Comparison of ENCODE assay signal across 16 cellular contexts in genomic region chr6:36590237-36590636, GRCh38. TPM values are rescaled to one million over a fixed set of nuclear protein-coding genes. Genes with fewer than 3 reads are reported as not detected.
DNase-seq lines count a peak whose midpoint lies in the region; ATAC-seq, FAIRE-seq and TF ChIP-seq lines count a peak whose summit lies in the region.
"Had no signal": no experiment of that assay in that cellular context is flagged by ENCODE, and none has a peak within 500 bp of the region (broad histone marks: within the 10 kb centered on the region; RNA-seq: fewer than 3 reads in every experiment).

No MANE protein-coding gene starts in this region.

- dilution Hi-C loops in keratinocyte (cut with MboI; ENCODE audit: extremely low pct_ligation_motif_present, low sequenced_read_pairs) = no loop called here

- no peak overlapping the region for H3K27ac Mint-ChIP-seq in activated CD4-positive, alpha-beta T cell treated with anti-CD3 and anti-CD28 coated beads for 36 hours
- no peak overlapping the region for H3K27ac Mint-ChIP-seq in activated CD4-positive, alpha-beta memory T cell treated with anti-CD3 and anti-CD28 coated beads, Interleukin-2, amount 10 ng/mL, durations not matched to agents 7 days and 5 days
- H3K27ac Mint-ChIP-seq: activated naive CD4-positive, alpha-beta T cell treated with anti-CD3 and anti-CD28 coated beads, Interleukin-2, amount 50 U/mL, for 72 hours had no signal

- peak overlapping the region; percentile 39 for H3K4me2 ChIP-seq in keratinocyte (ENCODE audit: control insufficient read depth, extremely low read depth, insufficient read depth, low read depth, low read length)

- peak overlapping the region; percentile 9 for H3K27ac ChIP-seq in keratinocyte (ENCODE audit: control insufficient read depth, insufficient read depth, low read length)
- H3K27ac ChIP-seq: left lung, Peyer's patch, tibial artery had no signal

- CTCF ChIA-PET in activated CD4-positive, alpha-beta T cell treated with anti-CD3 and anti-CD28 coated beads for 36 hours (lab: Charles Lee) = interaction anchor here (1.1 to 1.5 kb wide), 2 partner anchors 8 to 25 kb away, joined by 3 read pairs; no protein-coding TSS in a partner anchor
- CTCF ChIA-PET in activated CD4-positive, alpha-beta memory T cell treated with anti-CD3 and anti-CD28 coated beads, Interleukin-2, amount 10 ng/mL, durations not matched to agents 7 days and 5 days (lab: Charles Lee) = no interaction called here

- no peaks in the 10 kb centered on the region for H3K9me3 Mint-ChIP-seq in activated CD4-positive, alpha-beta T cell treated with anti-CD3 and anti-CD28 coated beads for 36 hours (ENCODE audit: low read depth)
- H3K9me3 Mint-ChIP-seq in activated CD4-positive, alpha-beta memory T cell treated with anti-CD3 and anti-CD28 coated beads, Interleukin-2, amount 10 ng/mL, durations not matched to agents 7 days and 5 days = no peaks in the 10 kb centered on the region
- H3K9me3 Mint-ChIP-seq: activated CD4-positive, alpha-beta T cell treated with anti-CD3 and anti-CD28 coated beads, Interleukin-2, amount 10 ng/mL, durations not matched to agents 7 days and 5 days; activated naive CD4-positive, alpha-beta T cell treated with anti-CD3 and anti-CD28 coated beads, Interleukin-2, amount 50 U/mL, for 72 hours had no signal

- no peaks in the 10 kb centered on the region for H3K9me1 ChIP-seq in keratinocyte (ENCODE audit: control insufficient read depth, extremely low read depth, insufficient read depth, low read length)

- POLR2A ChIA-PET in activated CD4-positive, alpha-beta T cell treated with anti-CD3 and anti-CD28 coated beads for 36 hours (lab: Charles Lee) = no interaction called here
- POLR2A ChIA-PET in activated CD4-positive, alpha-beta memory T cell treated with anti-CD3 and anti-CD28 coated beads, Interleukin-2, amount 10 ng/mL, durations not matched to agents 7 days and 5 days (lab: Charles Lee) = no interaction called here

- peak; percentile 65 for FAIRE-seq in keratinocyte (lab: Jason Lieb, UNC)
- FAIRE-seq: GM12891 had no signal

- peaks cover 12% of the 10 kb centered on the region for H3K36me3 Mint-ChIP-seq in activated CD4-positive, alpha-beta T cell treated with anti-CD3 and anti-CD28 coated beads for 36 hours (ENCODE audit: low read depth)
- peaks cover 12% of the 10 kb centered on the region for H3K36me3 Mint-ChIP-seq in activated CD4-positive, alpha-beta memory T cell treated with anti-CD3 and anti-CD28 coated beads, Interleukin-2, amount 10 ng/mL, durations not matched to agents 7 days and 5 days (ENCODE audit: low read depth)

- H3K4me1 ChIP-seq in keratinocyte (ENCODE audit: control insufficient read depth, extremely low read depth, insufficient read depth, low read length) = peaks cover 17% of the 10 kb centered on the region

- no peak overlapping the region for H3K9ac ChIP-seq in keratinocyte (ENCODE audit: control insufficient read depth, extremely low read depth, insufficient read depth, low read length)

- H3K27me3 Mint-ChIP-seq in activated CD4-positive, alpha-beta T cell treated with anti-CD3 and anti-CD28 coated beads for 36 hours = no peaks in the 10 kb centered on the region
- no peaks in the 10 kb centered on the region for H3K27me3 Mint-ChIP-seq in activated CD4-positive, alpha-beta memory T cell treated with anti-CD3 and anti-CD28 coated beads, Interleukin-2, amount 10 ng/mL, durations not matched to agents 7 days and 5 days
- H3K27me3 Mint-ChIP-seq: activated CD4-positive, alpha-beta T cell treated with anti-CD3 and anti-CD28 coated beads, Interleukin-2, amount 10 ng/mL, durations not matched to agents 7 days and 5 days had no signal

- H3K9me3 ChIP-seq in keratinocyte (ENCODE audit: control insufficient read depth, low read depth, low read length) = no peaks in the 10 kb centered on the region
- H3K9me3 ChIP-seq: left lung, Peyer's patch, tibial artery had no signal

- H4K20me1 ChIP-seq in keratinocyte (ENCODE audit: control insufficient read depth, extremely low read depth, insufficient read depth, low read length) = peaks cover 7% of the 10 kb centered on the region

- TF ChIP-seq CTCF in AG09309 (IDR thresholded peaks at IDR 0.05; ENCODE audit: control insufficient read depth, insufficient read depth, low read depth, low read length, missing control alignments) = no peak
- no peak for TF ChIP-seq CTCF in keratinocyte (optimal IDR thresholded peaks at IDR 0.05 in 1 of 3, IDR thresholded peaks at IDR 0.05 in 1 of 3, conservative IDR thresholded peaks at IDR 0.05 in 1 of 3; ENCODE audit: extremely low read depth in 1 of 3, insufficient read depth in 2 of 3, low read length in 3 of 3)

- no peak overlapping the region for H3K4me3 Mint-ChIP-seq in activated CD4-positive, alpha-beta T cell treated with anti-CD3 and anti-CD28 coated beads for 36 hours
- no peak overlapping the region for H3K4me3 Mint-ChIP-seq in activated CD4-positive, alpha-beta memory T cell treated with anti-CD3 and anti-CD28 coated beads, Interleukin-2, amount 10 ng/mL, durations not matched to agents 7 days and 5 days
- H3K4me3 Mint-ChIP-seq: activated CD4-positive, alpha-beta T cell treated with anti-CD3 and anti-CD28 coated beads, Interleukin-2, amount 10 ng/mL, durations not matched to agents 7 days and 5 days had no signal

- peak overlapping the region; percentile 64 for H2AFZ ChIP-seq in keratinocyte (ENCODE audit: control insufficient read depth, low read length)

- in situ Hi-C loops in T47D (cut with HindIII; ENCODE audit: low pct_unique_long_range_greater_than_20kb, low sequenced_read_pairs) = no loop called here

- intact Hi-C loops in activated CD4-positive, alpha-beta T cell treated with anti-CD3 and anti-CD28 coated beads for 36 hours (cut with DNase I, micrococcal nuclease) = no loop called here

- H3K79me2 ChIP-seq in keratinocyte (ENCODE audit: control insufficient read depth, insufficient read depth, low read length) = peaks cover 13% of the 10 kb centered on the region

- no peaks in the 10 kb centered on the region for H3K27me3 ChIP-seq in keratinocyte (ENCODE audit: control insufficient read depth, extremely low read depth, insufficient read depth, low read length)
- H3K27me3 ChIP-seq: left lung, Peyer's patch, tibial artery had no signal

- no peak for ATAC-seq in activated CD4-positive, alpha-beta T cell treated with anti-CD3 and anti-CD28 coated beads for 36 hours
- ATAC-seq: activated naive CD4-positive, alpha-beta T cell treated with anti-CD3 and anti-CD28 coated beads, Interleukin-2, amount 50 U/mL, for 72 hours; left lung had no signal

- peaks cover 0 to 5% of the 10 kb centered on the region in 2 experiments for H3K36me3 ChIP-seq in keratinocyte (ENCODE audit: control insufficient read depth in 2 of 2, extremely low read depth in 1 of 2, insufficient read depth in 2 of 2, low read length in 2 of 2)
- H3K36me3 ChIP-seq: left lung, Peyer's patch, tibial artery had no signal

- DNase-seq in AG09309 (ENCODE audit: low read depth) = peak; percentile 51
- peak; percentile 74 for DNase-seq in LHCN-M2 (ENCODE audit: low read depth)
- DNase-seq in T47D (ENCODE audit: low read depth in 1 of 2, low spot score in 1 of 2) = peak; percentile 69 to 86
- DNase-seq in keratinocyte (ENCODE audit: low read depth, low spot score) = no peak
- no peak for DNase-seq in SKM-1 (lab: John Stamatoyannopoulos, UW; ENCODE audit: unreplicated experiment)
- DNase-seq in activated CD4-positive, alpha-beta T cell treated with anti-CD3 and anti-CD28 coated beads, Interleukin-2, amount 50 U/mL, for 1 hour = no peak
- DNase-seq in activated CD4-positive, alpha-beta T cell treated with anti-CD3 and anti-CD28 coated beads for 36 hours = no peak
- DNase-seq in activated CD4-positive, alpha-beta memory T cell treated with anti-CD3 and anti-CD28 coated beads, Interleukin-2, amount 10 ng/mL, durations not matched to agents 7 days and 5 days = no peak
- DNase-seq: activated CD4-positive, alpha-beta T cell treated with anti-CD3 and anti-CD28 coated beads, Interleukin-2, amount 10 ng/mL, durations not matched to agents 7 days and 5 days; C1 segment of cervical spinal cord; left lung; NCI-H2081 had no signal

- peaks cover 8% of the 10 kb centered on the region for H3K4me1 Mint-ChIP-seq in activated CD4-positive, alpha-beta T cell treated with anti-CD3 and anti-CD28 coated beads for 36 hours
- peaks cover 15% of the 10 kb centered on the region for H3K4me1 Mint-ChIP-seq in activated CD4-positive, alpha-beta memory T cell treated with anti-CD3 and anti-CD28 coated beads, Interleukin-2, amount 10 ng/mL, durations not matched to agents 7 days and 5 days

- H3K4me3 ChIP-seq in AG09309 (ENCODE audit: control insufficient read depth, low read depth, low read length) (no peak overlapping the region), keratinocyte (ENCODE audit: control insufficient read depth in 2 of 3, extremely low read depth in 1 of 3, insufficient read depth in 2 of 3, low read depth in 1 of 3, low read length in 3 of 3) (no peak overlapping the region)
- H3K4me3 ChIP-seq: left lung, Peyer's patch, tibial artery had no signal

RNA-seq across cellular contexts. Expression of gene SRSF3, which starts 3.9 kb away (rescaled TPM):
- total RNA-seq in LHCN-M2 (2014; rRNA removed) = 137 and 181 TPM in 2 replicates
- 287 TPM for polyA plus RNA-seq in LHCN-M2 (2012)
- 194 to 481 TPM (median 398 TPM) in 3 replicates for polyA plus RNA-seq in keratinocyte
- 153 TPM for polyA plus RNA-seq in keratinocyte (2011; ENCODE audit: low read depth)
- 246 and 325 TPM in 2 replicates for polyA plus RNA-seq in keratinocyte (2011; cell fraction: cytosol; rRNA removed)
- polyA plus RNA-seq in keratinocyte (2011; cell fraction: nucleus; rRNA removed) = 255 and 329 TPM in 2 replicates
- 149 and 383 TPM in 2 replicates for polyA plus RNA-seq in keratinocyte (2012; ENCODE audit: low replicate concordance)
- 45.9 to 202 TPM (median 113 TPM) in 3 replicates for polyA minus RNA-seq in keratinocyte
- 38.2 TPM for polyA minus RNA-seq in keratinocyte (2011; cell fraction: cytosol; rRNA and poly(A)+ RNA removed)
- 63.2 and 99.1 TPM in 2 replicates for polyA minus RNA-seq in keratinocyte (2011; cell fraction: nucleus; rRNA and poly(A)+ RNA removed)
- 100 to 1,000 TPM; 298 to 464 TPM for total RNA-seq in activated CD4-positive, alpha-beta T cell treated with anti-CD3 and anti-CD28 coated beads for 36 hours
- 100 to 1,000 TPM; 384 to 385 TPM for total RNA-seq in activated CD4-positive, alpha-beta memory T cell treated with anti-CD3 and anti-CD28 coated beads, Interleukin-2, amount 10 ng/mL, durations not matched to agents 7 days and 5 days

RNA-seq across cellular contexts. Expression of gene STK38, which starts 43.0 kb away (rescaled TPM):
- 29.5 and 36.9 TPM in 2 replicates for total RNA-seq in LHCN-M2 (2014; rRNA removed)
- polyA plus RNA-seq in LHCN-M2 (2012) = 38.4 TPM
- polyA plus RNA-seq in keratinocyte = 16.1 to 28.4 TPM (median 24.4 TPM) in 3 replicates
- polyA plus RNA-seq in keratinocyte (2011; ENCODE audit: low read depth) = 28.7 TPM
- 19.3 and 33.2 TPM in 2 replicates for polyA plus RNA-seq in keratinocyte (2011; cell fraction: cytosol; rRNA removed)
- 44.1 and 53.0 TPM in 2 replicates for polyA plus RNA-seq in keratinocyte (2011; cell fraction: nucleus; rRNA removed)
- 25.6 and 26.2 TPM in 2 replicates for polyA plus RNA-seq in keratinocyte (2012; ENCODE audit: low replicate concordance)
- 11.6 to 19.2 TPM (median 13.8 TPM) in 3 replicates for polyA minus RNA-seq in keratinocyte
- polyA minus RNA-seq in keratinocyte (2011; cell fraction: cytosol; rRNA and poly(A)+ RNA removed) = 9.2 TPM
- 12.9 and 26.6 TPM in 2 replicates for polyA minus RNA-seq in keratinocyte (2011; cell fraction: nucleus; rRNA and poly(A)+ RNA removed)
- total RNA-seq in activated CD4-positive, alpha-beta T cell treated with anti-CD3 and anti-CD28 coated beads for 36 hours = 10 to 100 TPM; 24.0 to 27.0 TPM
- total RNA-seq in activated CD4-positive, alpha-beta memory T cell treated with anti-CD3 and anti-CD28 coated beads, Interleukin-2, amount 10 ng/mL, durations not matched to agents 7 days and 5 days = 10 to 100 TPM; 88.9 to 93.2 TPM

Comparison
In these comparisons a context has a peak if more than half of its experiments do, and no peak if none do; other contexts are left out.
1. DNase-seq: peak in AG09309 (single experiment), LHCN-M2 (single experiment) and T47D (2 of 2); none in keratinocyte (single experiment), SKM-1 (single experiment), activated CD4-positive, alpha-beta T cell treated with anti-CD3 and anti-CD28 coated beads, Interleukin-2, amount 50 U/mL, for 1 hour (single experiment), activated CD4-positive, alpha-beta T cell treated with anti-CD3 and anti-CD28 coated beads for 36 hours (single experiment) and activated CD4-positive, alpha-beta memory T cell treated with anti-CD3 and anti-CD28 coated beads, Interleukin-2, amount 10 ng/mL, durations not matched to agents 7 days and 5 days (single experiment).